In genomic region chr1:242886137-242886536, GRCh38 we compare ENCODE assay signal across 12 cellular contexts.
DNase-seq lines count a peak whose midpoint lies in the region; ATAC-seq and TF ChIP-seq lines count a peak whose summit lies in the region.
"Had no signal": no experiment of that assay in that cellular context is flagged by ENCODE, and none has a peak within 500 bp of the region (broad histone marks: within the 10 kb centered on the region; RNA-seq: fewer than 3 reads in every experiment).

No MANE protein-coding gene starts in this region.

- no peaks in the 10 kb centered on the region for H3K36me3 ChIP-seq in brain microvascular endothelial cell (replicated peaks)
- H3K36me3 ChIP-seq: neutrophil had no signal

- TF ChIP-seq CTCF in omental fat pad (IDR thresholded peaks at IDR 0.05) (no peak), brain microvascular endothelial cell (IDR thresholded peaks at IDR 0.05; ENCODE audit: low read depth, low read length, missing control alignments) (no peak)

- no peak overlapping the region for H3K4me3 ChIP-seq in brain microvascular endothelial cell (ENCODE audit: low read depth, low read length)

- ATAC-seq in GM19395 (IDR thresholded peaks at IDR 0.05; ENCODE audit: unreplicated experiment) = peak; percentile 93
- ATAC-seq in HG02763 (IDR thresholded peaks at IDR 0.05; ENCODE audit: unreplicated experiment) = peak; percentile 83
- ATAC-seq in HG03469 (IDR thresholded peaks at IDR 0.05; ENCODE audit: unreplicated experiment) = peak; percentile 77
- no peak for ATAC-seq in HG02885 (IDR thresholded peaks at IDR 0.05; ENCODE audit: poor library complexity, unreplicated experiment)
- ATAC-seq in omental fat pad (ENCODE audit: low FRiP score) = no peak
- ATAC-seq: activated CD4-positive, CD25-positive, alpha-beta regulatory T cell treated with anti-CD3 and anti-CD28 coated beads, Interleukin-2, amount 50 U/mL, for 24 hours had no signal

- in situ Hi-C loops in ACHN (cut with HindIII; ENCODE audit: low pct_ligation_motif_present, low pct_unique_long_range_greater_than_20kb, low sequenced_read_pairs) (no loop called here), brain microvascular endothelial cell (cut with HindIII; ENCODE audit: low pct_ligation_motif_present, low sequenced_read_pairs) (no loop called here)

- no peak overlapping the region for H3K27ac ChIP-seq in brain microvascular endothelial cell
- H3K27ac ChIP-seq: neutrophil had no signal

- peak; percentile 35 for DNase-seq in ACHN
- DNase-seq in omental fat pad (ENCODE audit: low spot score) = no peak
- DNase-seq in brain microvascular endothelial cell = no peak
- DNase-seq in NCI-H748 treated with DMSO at 0.1 percent for 48 hours (lab: John Stamatoyannopoulos, UW) = no peak
- DNase-seq: NCI-H187 treated with DMSO at 0.1 percent for 48 hours, trophoblast cell had no signal

- no peaks in the 10 kb centered on the region for H3K27me3 ChIP-seq in brain microvascular endothelial cell (replicated peaks)

Comparison
In these comparisons a context has a peak if more than half of its experiments do, and no peak if none do; other contexts are left out.
1. ATAC-seq: peak in GM19395 (single experiment), HG02763 (single experiment) and HG03469 (single experiment); none in HG02885 (single experiment) and omental fat pad (single experiment).